14 cellular contexts compared by ENCODE assay signal in the genomic region with DNA sequence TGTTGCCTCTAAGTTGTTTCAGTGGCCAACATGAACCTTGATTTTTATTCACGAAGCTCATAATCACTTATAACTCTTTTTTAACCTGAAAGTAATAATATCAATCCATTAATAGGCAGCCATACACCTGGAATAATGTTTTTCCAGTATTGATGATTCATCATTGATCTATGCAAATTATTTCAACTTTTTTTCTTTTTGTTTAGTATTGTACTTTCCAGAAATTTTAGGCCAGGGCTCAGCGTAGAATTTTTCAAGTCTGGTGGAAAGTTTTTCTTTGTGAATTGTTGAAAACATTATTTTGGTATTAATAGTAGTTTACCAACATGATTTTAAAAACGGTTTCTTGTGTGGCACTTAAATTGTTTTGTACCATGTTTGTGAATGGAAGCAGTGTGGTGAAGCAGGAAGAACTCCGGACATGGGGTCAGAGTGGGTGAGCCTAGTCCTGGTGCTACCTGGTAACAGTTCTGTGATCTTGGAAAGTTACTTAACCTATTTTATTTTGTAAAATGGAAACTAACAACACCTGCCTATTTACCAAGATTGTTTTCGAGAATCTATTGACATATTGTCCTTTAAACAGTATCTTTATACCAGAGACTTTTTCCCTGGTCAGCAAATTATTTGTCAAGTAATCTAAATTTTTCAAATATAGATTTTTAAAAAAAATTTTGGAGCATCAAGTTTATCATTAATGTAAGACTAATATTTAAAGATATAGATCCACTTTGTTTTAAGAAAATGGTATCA. TPM values are rescaled to one million over a fixed set of nuclear protein-coding genes. Genes with fewer than 3 reads are reported as not detected.
DNase-seq lines count a peak whose midpoint lies in the region; ATAC-seq, FAIRE-seq and TF ChIP-seq lines count a peak whose summit lies in the region.
"Had no signal": no experiment of that assay in that cellular context is flagged by ENCODE, and none has a peak within 500 bp of the region (broad histone marks: within the 10 kb centered on the region; RNA-seq: fewer than 3 reads in every experiment).

No MANE protein-coding gene starts in this region.

- no peak overlapping the region for H3K27ac Mint-ChIP-seq in mesothelial cell of epicardium

- no peak for FAIRE-seq in RCC 7860 (lab: Jason Lieb, UNC)
- FAIRE-seq: D721Med, GM12892 had no signal

- H3K4me2 ChIP-seq in BLaER1: peak overlapping the region; percentile 92

- H3K4me1 ChIP-seq in BLaER1: peaks cover 42% of the 10 kb centered on the region
- H3K4me1 ChIP-seq in HUES48 (ENCODE audit: control insufficient read depth, insufficient read depth, low read length): peaks cover 27% of the 10 kb centered on the region; the same call in 1 of the 2 replicates
- H3K4me1 ChIP-seq in adipocyte (ENCODE audit: control insufficient read depth, insufficient read depth, low read length): peaks cover 25% of the 10 kb centered on the region
- peaks cover 12 to 28% of the 10 kb centered on the region in 2 donors for H3K4me1 ChIP-seq in gastrocnemius medialis

- H3K4me1 Mint-ChIP-seq in mesothelial cell of epicardium: peaks cover 14% of the 10 kb centered on the region

- H3K36me3 ChIP-seq in BLaER1 (0 out of 2 replicates have a peak, but pooled peaks cover 1% of the 10 kb centered on the region), HUES48 (ENCODE audit: control insufficient read depth, insufficient read depth, low read length) (no peaks in the 10 kb centered on the region), adipocyte (ENCODE audit: control insufficient read depth, insufficient read depth, low read length, severe bottlenecking) (no peaks in the 10 kb centered on the region), gastrocnemius medialis (no peaks in the 10 kb centered on the region)

- H3K27me3 Mint-ChIP-seq in mesothelial cell of epicardium (ENCODE audit: low read depth): peaks cover 5% of the 10 kb centered on the region

- no peak for DNase-seq in adipocyte (ENCODE audit: low read depth)
- no peak for DNase-seq in mesothelial cell of epicardium (ENCODE audit: low spot score in 2 of 2, unreplicated experiment in 2 of 2)
- DNase-seq in RCC 7860 (ENCODE audit: low spot score): no peak
- DNase-seq in gastrocnemius medialis: no peak
- DNase-seq: aorta, NCI-H187 had no signal

- TF ChIP-seq CTCF in mesothelial cell of epicardium (IDR thresholded peaks at IDR 0.05; ENCODE audit: unreplicated experiment) (no peak), gastrocnemius medialis (IDR thresholded peaks at IDR 0.05 in 4 of 5, conservative IDR thresholded peaks at IDR 0.05 in 1 of 5) (no peak)

- intact Hi-C loops in gastrocnemius medialis (cut with DNase I; ENCODE audit: low total_unique reads): no loop called here

- no peaks in the 10 kb centered on the region for H3K27me3 ChIP-seq in BLaER1
- H3K27me3 ChIP-seq in HUES48 (ENCODE audit: control insufficient read depth, insufficient read depth, low read length): no peaks in the 10 kb centered on the region
- no peaks in the 10 kb centered on the region for H3K27me3 ChIP-seq in adipocyte (replicated peaks; ENCODE audit: control insufficient read depth, insufficient read depth, low read length)
- no peaks in the 10 kb centered on the region for H3K27me3 ChIP-seq in gastrocnemius medialis

- H3K4me3 ChIP-seq in BLaER1 (peak overlapping the region; percentile 86; the same call in 1 of the 2 replicates), HUES48 (ENCODE audit: low read depth, low read length) (peak overlapping the region; percentile 95), adipocyte (ENCODE audit: low read length) (peak overlapping the region; percentile 90), gastrocnemius medialis (no peak overlapping the region)

- no peaks in the 10 kb centered on the region for H3K9me3 ChIP-seq in BLaER1
- H3K9me3 ChIP-seq in HUES48 (ENCODE audit: control insufficient read depth, insufficient read depth, low read length): no peaks in the 10 kb centered on the region
- no peaks in the 10 kb centered on the region for H3K9me3 ChIP-seq in adipocyte (ENCODE audit: control insufficient read depth, low read length)
- H3K9me3 ChIP-seq in gastrocnemius medialis: no peaks in the 10 kb centered on the region

- H3K9ac ChIP-seq in BLaER1 (no peak overlapping the region), HUES48 (ENCODE audit: low read depth, low read length) (no peak overlapping the region), adipocyte (ENCODE audit: low read length) (peak overlapping the region; percentile 90)

- peak overlapping the region; percentile 35 for H3K4me3 Mint-ChIP-seq in mesothelial cell of epicardium

- H3K27ac ChIP-seq in BLaER1 (no peak overlapping the region), HUES48 (ENCODE audit: low read depth, low read length) (no peak overlapping the region), gastrocnemius medialis (no peak overlapping the region)

- ATAC-seq in HG02759 (IDR thresholded peaks at IDR 0.05; ENCODE audit: unreplicated experiment) (no peak), gastrocnemius medialis (no peak), GM18505 (IDR thresholded peaks at IDR 0.05; ENCODE audit: unreplicated experiment) (no peak)
- ATAC-seq: activated CD4-positive, CD25-positive, alpha-beta regulatory T cell treated with anti-CD3 and anti-CD28 coated beads, Interleukin-2, amount 50 U/mL, for 24 hours; esophagus mucosa had no signal

- H4K20me1 ChIP-seq in BLaER1: peaks cover 42% of the 10 kb centered on the region

- in situ Hi-C loops in gastrocnemius medialis (cut with MboI; ENCODE audit: low sequenced_read_pairs in 4 of 4): no loop called here

- TF ChIP-seq POLR2A in gastrocnemius medialis (IDR thresholded peaks at IDR 0.05): no peak
- TF ChIP-seq POLR2A in GM18505 (IDR thresholded peaks at IDR 0.05; ENCODE audit: borderline replicate concordance, extremely low read depth, insufficient read depth, insufficient read length): no peak

- no peaks in the 10 kb centered on the region for H3K36me3 Mint-ChIP-seq in mesothelial cell of epicardium

- peaks cover 5% of the 10 kb centered on the region for H3K9me3 Mint-ChIP-seq in mesothelial cell of epicardium

RNA-seq across cellular contexts. Expression of gene INSIG2, which starts 2.3 kb away (rescaled TPM):
- total RNA-seq in mesothelial cell of epicardium: 18.9 to 22.5 TPM (median 21.1 TPM) in 3 replicates
- 1 to 10 TPM; 4.4 to 5.6 (median 5.4) TPM for total RNA-seq in gastrocnemius medialis

Comparison
In these comparisons a context has a peak if more than half of its experiments do, and no peak if none do; other contexts are left out.
1. H3K4me3 ChIP-seq: peak in BLaER1 (single experiment), HUES48 (single experiment) and adipocyte (single experiment); none in gastrocnemius medialis (0 of 4).